9 cellular contexts compared by ENCODE assay signal in genomic region chr13:107124129-107124718, GRCh38.
DNase-seq lines count a peak whose midpoint lies in the region; ATAC-seq, FAIRE-seq and TF ChIP-seq lines count a peak whose summit lies in the region.
"Had no signal": no experiment of that assay in that cellular context is flagged by ENCODE, and none has a peak within 500 bp of the region (broad histone marks: within the 10 kb centered on the region; RNA-seq: fewer than 3 reads in every experiment).

No MANE protein-coding gene starts in this region.

- H3K27me3 Mint-ChIP-seq in activated CD4-positive, alpha-beta memory T cell treated with anti-CD3 and anti-CD28 coated beads, Interleukin-2, amount 10 ng/mL, durations not matched to agents 7 days and 5 days: no peaks in the 10 kb centered on the region
- no peaks in the 10 kb centered on the region for H3K27me3 Mint-ChIP-seq in activated T-helper 2 cell treated with anti-CD3 and anti-CD28 coated beads, Interferon-gamma antibody, Interleukin-2, Interleukin-4, amounts not matched to agents 10 μg/mL and 5 μg/mL and 100 μg/mL, durations not matched to agents 14 hours and 24 hours and 36 hours (ENCODE audit: low read depth)

- H3K4me1 ChIP-seq in pancreas: peaks cover 0 to 5% (median 0%) of the 10 kb centered on the region in 3 donors

- H3K4me3 Mint-ChIP-seq in activated CD4-positive, alpha-beta memory T cell treated with anti-CD3 and anti-CD28 coated beads, Interleukin-2, amount 10 ng/mL, durations not matched to agents 7 days and 5 days: no peak overlapping the region
- H3K4me3 Mint-ChIP-seq in stimulated activated effector memory CD8-positive, alpha-beta T cell treated with anti-CD3 and anti-CD28 coated beads, Interleukin-12 subunit alpha, Interleukin-12 subunit beta, amount 100 ng/mL, for 72 hours: no peak overlapping the region
- no peak overlapping the region for H3K4me3 Mint-ChIP-seq in activated T-helper 2 cell treated with anti-CD3 and anti-CD28 coated beads, Interferon-gamma antibody, Interleukin-2, Interleukin-4, amounts not matched to agents 10 μg/mL and 5 μg/mL and 100 μg/mL, durations not matched to agents 14 hours and 24 hours and 36 hours (ENCODE audit: low read depth)

- no peak overlapping the region for H3K27ac Mint-ChIP-seq in activated CD4-positive, alpha-beta memory T cell treated with anti-CD3 and anti-CD28 coated beads, Interleukin-2, amount 10 ng/mL, durations not matched to agents 7 days and 5 days
- no peak overlapping the region for H3K27ac Mint-ChIP-seq in stimulated activated effector memory CD8-positive, alpha-beta T cell treated with anti-CD3 and anti-CD28 coated beads, Interleukin-12 subunit alpha, Interleukin-12 subunit beta, amount 100 ng/mL, for 72 hours
- H3K27ac Mint-ChIP-seq in activated T-helper 2 cell treated with anti-CD3 and anti-CD28 coated beads, Interferon-gamma antibody, Interleukin-2, Interleukin-4, amounts not matched to agents 10 μg/mL and 5 μg/mL and 100 μg/mL, durations not matched to agents 14 hours and 24 hours and 36 hours: no peak overlapping the region

- no peaks in the 10 kb centered on the region for H3K9me3 Mint-ChIP-seq in activated CD4-positive, alpha-beta memory T cell treated with anti-CD3 and anti-CD28 coated beads, Interleukin-2, amount 10 ng/mL, durations not matched to agents 7 days and 5 days
- peaks cover 19% of the 10 kb centered on the region for H3K9me3 Mint-ChIP-seq in stimulated activated effector memory CD8-positive, alpha-beta T cell treated with anti-CD3 and anti-CD28 coated beads, Interleukin-12 subunit alpha, Interleukin-12 subunit beta, amount 100 ng/mL, for 72 hours
- no peaks in the 10 kb centered on the region for H3K9me3 Mint-ChIP-seq in activated T-helper 2 cell treated with anti-CD3 and anti-CD28 coated beads, Interferon-gamma antibody, Interleukin-2, Interleukin-4, amounts not matched to agents 10 μg/mL and 5 μg/mL and 100 μg/mL, durations not matched to agents 14 hours and 24 hours and 36 hours

- POLR2A ChIA-PET in activated CD4-positive, alpha-beta memory T cell treated with anti-CD3 and anti-CD28 coated beads, Interleukin-2, amount 10 ng/mL, durations not matched to agents 7 days and 5 days (lab: Charles Lee): no interaction called here

- peak in 3 of 4 donors; percentile 46 to 49 (median 48) for ATAC-seq in pancreas
- no peak for ATAC-seq in stimulated activated effector memory CD8-positive, alpha-beta T cell treated with anti-CD3 and anti-CD28 coated beads, Interleukin-12 subunit alpha, Interleukin-12 subunit beta, amount 100 ng/mL, for 72 hours
- ATAC-seq: esophagus mucosa had no signal

- peak; percentile 87 for FAIRE-seq in pancreas (lab: Jason Lieb, UNC)

- no peaks in the 10 kb centered on the region for H3K27me3 ChIP-seq in pancreas

- no peaks in the 10 kb centered on the region for H3K36me3 ChIP-seq in pancreas

- H3K4me3 ChIP-seq in GM12864 (ENCODE audit: low read depth, low read length) (no peak overlapping the region), pancreas (no peak overlapping the region)

- H3K36me3 Mint-ChIP-seq in activated CD4-positive, alpha-beta memory T cell treated with anti-CD3 and anti-CD28 coated beads, Interleukin-2, amount 10 ng/mL, durations not matched to agents 7 days and 5 days (ENCODE audit: low read depth): no peaks in the 10 kb centered on the region
- no peaks in the 10 kb centered on the region for H3K36me3 Mint-ChIP-seq in stimulated activated effector memory CD8-positive, alpha-beta T cell treated with anti-CD3 and anti-CD28 coated beads, Interleukin-12 subunit alpha, Interleukin-12 subunit beta, amount 100 ng/mL, for 72 hours
- no peaks in the 10 kb centered on the region for H3K36me3 Mint-ChIP-seq in activated T-helper 2 cell treated with anti-CD3 and anti-CD28 coated beads, Interferon-gamma antibody, Interleukin-2, Interleukin-4, amounts not matched to agents 10 μg/mL and 5 μg/mL and 100 μg/mL, durations not matched to agents 14 hours and 24 hours and 36 hours (ENCODE audit: low read depth)

- intact Hi-C loops in pancreas (cut with DNase I): no loop called here
- intact Hi-C loops in activated T-helper 2 cell treated with anti-CD3 and anti-CD28 coated beads, Interferon-gamma antibody, Interleukin-2, Interleukin-4, amounts not matched to agents 10 μg/mL and 5 μg/mL and 100 μg/mL, durations not matched to agents 14 hours and 24 hours and 36 hours (cut with micrococcal nuclease): no loop called here

- no peak for DNase-seq in GM12864 (ENCODE audit: low read depth)
- DNase-seq in NCI-H146 (lab: John Stamatoyannopoulos, UW): peak; percentile 17
- DNase-seq in dedifferentiated amniotic fluid mesenchymal stem cell (ENCODE audit: extremely low spot score): peak; percentile 59
- no peak for DNase-seq in pancreas
- DNase-seq in activated CD8-positive, alpha-beta memory T cell treated with anti-CD3 and anti-CD28 coated beads for 24 hours: no peak
- no peak for DNase-seq in activated CD4-positive, alpha-beta memory T cell treated with anti-CD3 and anti-CD28 coated beads, Interleukin-2, amount 10 ng/mL, durations not matched to agents 7 days and 5 days
- DNase-seq in stimulated activated effector memory CD8-positive, alpha-beta T cell treated with anti-CD3 and anti-CD28 coated beads, Interleukin-12 subunit alpha, Interleukin-12 subunit beta, amount 100 ng/mL, for 72 hours (ENCODE audit: low spot score in 2 of 2): no peak
- DNase-seq in activated T-helper 2 cell treated with anti-CD3 and anti-CD28 coated beads, Interferon-gamma antibody, Interleukin-2, Interleukin-4, amounts not matched to agents 10 μg/mL and 5 μg/mL and 100 μg/mL, durations not matched to agents 14 hours and 24 hours and 36 hours (ENCODE audit: low spot score): no peak

- CTCF ChIA-PET in activated CD4-positive, alpha-beta memory T cell treated with anti-CD3 and anti-CD28 coated beads, Interleukin-2, amount 10 ng/mL, durations not matched to agents 7 days and 5 days (lab: Charles Lee): no interaction called here

- no peaks in the 10 kb centered on the region for H3K9me3 ChIP-seq in pancreas

- WGBS in pancreas, 2 donors: 1% methylated on average over 2 of the region's 2 CpGs

- H3K4me1 Mint-ChIP-seq in activated CD4-positive, alpha-beta memory T cell treated with anti-CD3 and anti-CD28 coated beads, Interleukin-2, amount 10 ng/mL, durations not matched to agents 7 days and 5 days: no peaks in the 10 kb centered on the region
- H3K4me1 Mint-ChIP-seq in stimulated activated effector memory CD8-positive, alpha-beta T cell treated with anti-CD3 and anti-CD28 coated beads, Interleukin-12 subunit alpha, Interleukin-12 subunit beta, amount 100 ng/mL, for 72 hours: no peaks in the 10 kb centered on the region
- H3K4me1 Mint-ChIP-seq in activated T-helper 2 cell treated with anti-CD3 and anti-CD28 coated beads, Interferon-gamma antibody, Interleukin-2, Interleukin-4, amounts not matched to agents 10 μg/mL and 5 μg/mL and 100 μg/mL, durations not matched to agents 14 hours and 24 hours and 36 hours (ENCODE audit: low read depth): no peaks in the 10 kb centered on the region

- TF ChIP-seq CTCF in GM12864 (IDR thresholded peaks at IDR 0.05; ENCODE audit: low read depth, low read length, missing control alignments): peak; percentile 21
- peak in 3 of 4 donors; percentile 24 to 40 (median 28) for TF ChIP-seq CTCF in pancreas (IDR thresholded peaks at IDR 0.05)

- H3K27ac ChIP-seq in pancreas: no peak overlapping the region

Comparison
In these comparisons a context has a peak if more than half of its experiments do, and no peak if none do; other contexts are left out.
1. DNase-seq: peak in NCI-H146 (single experiment) and dedifferentiated amniotic fluid mesenchymal stem cell (single experiment); none in GM12864 (single experiment), pancreas (0 of 6), activated CD8-positive, alpha-beta memory T cell treated with anti-CD3 and anti-CD28 coated beads for 24 hours (single experiment), activated CD4-positive, alpha-beta memory T cell treated with anti-CD3 and anti-CD28 coated beads, Interleukin-2, amount 10 ng/mL, durations not matched to agents 7 days and 5 days (single experiment), stimulated activated effector memory CD8-positive, alpha-beta T cell treated with anti-CD3 and anti-CD28 coated beads, Interleukin-12 subunit alpha, Interleukin-12 subunit beta, amount 100 ng/mL, for 72 hours (0 of 2) and activated T-helper 2 cell treated with anti-CD3 and anti-CD28 coated beads, Interferon-gamma antibody, Interleukin-2, Interleukin-4, amounts not matched to agents 10 μg/mL and 5 μg/mL and 100 μg/mL, durations not matched to agents 14 hours and 24 hours and 36 hours (single experiment).